Comparison of ENCODE assay signal across 25 cellular contexts in the genomic region with DNA sequence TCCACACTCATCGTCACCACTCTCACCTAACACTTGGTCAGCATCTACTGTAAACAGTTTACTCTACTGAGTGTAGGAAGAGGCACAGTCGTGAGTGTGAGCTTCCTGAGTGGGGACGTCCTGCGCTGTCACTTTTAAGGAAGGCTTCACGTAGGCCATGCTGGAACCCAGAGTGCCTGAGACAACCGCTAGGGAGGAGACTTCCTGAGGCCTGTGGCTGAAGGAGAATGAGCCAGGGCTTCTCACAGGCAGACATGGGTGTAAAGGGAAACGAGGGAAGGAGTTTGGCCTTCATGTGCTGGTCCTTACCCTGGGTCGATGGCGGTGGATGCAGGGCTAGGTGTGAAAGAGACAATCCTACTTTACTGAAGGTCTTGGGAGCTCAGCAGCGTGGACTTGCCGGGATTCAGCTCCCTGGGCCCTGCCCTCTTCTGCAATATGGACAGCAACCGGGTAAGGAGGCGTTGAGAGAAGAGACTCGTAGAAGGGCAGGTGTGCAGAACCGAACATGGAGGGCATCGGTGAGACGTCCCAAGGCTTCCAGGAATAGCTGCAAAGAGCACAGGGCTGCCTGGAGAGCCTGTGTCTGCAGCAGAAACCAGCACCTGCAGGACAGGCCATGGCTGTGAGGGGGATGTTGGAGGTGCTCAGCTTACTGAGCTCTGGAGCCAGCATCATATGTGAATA.
"Had no signal": no experiment of that assay in that cellular context is flagged by ENCODE, and none has a peak within 500 bp of the region (broad histone marks: within the 10 kb centered on the region; RNA-seq: fewer than 3 reads in every experiment).

No MANE protein-coding gene starts in this region.

- H3K4me3 ChIP-seq: coronary artery, left lung, lower lobe of right lung, neural progenitor cell, ovary, psoas muscle, right lobe of liver, thoracic aorta, transverse colon, upper lobe of right lung, vagina had no signal

- H3K4me1 Mint-ChIP-seq: memory B cell; natural killer cell; stimulated activated naive B cell treated with anti-CD40 and anti-IgM and Interleukin-4, amounts not matched to agents 10 μg/mL and 1 μg/mL and 100 μg/mL, for 72 hours had no signal

- H3K9me3 ChIP-seq: left lung, lower lobe of right lung, ovary, psoas muscle, right lobe of liver, thoracic aorta, transverse colon, upper lobe of right lung, vagina had no signal

- ATAC-seq: effector memory CD8-positive, alpha-beta T cell; esophagus mucosa; foreskin keratinocyte; left lung; natural killer cell; psoas muscle; right lobe of liver; stimulated activated naive B cell treated with anti-CD40 and anti-IgM and Interleukin-4, amounts not matched to agents 10 μg/mL and 1 μg/mL and 100 μg/mL, for 72 hours; upper lobe of right lung had no signal

- H3K27ac ChIP-seq: coronary artery, epithelial cell of prostate, foreskin keratinocyte, left lung, lower lobe of right lung, neural progenitor cell, ovary, psoas muscle, right lobe of liver, thoracic aorta, transverse colon, upper lobe of right lung, vagina had no signal

- H3K9me3 Mint-ChIP-seq: effector memory CD8-positive, alpha-beta T cell; memory B cell; natural killer cell; stimulated activated naive CD8-positive, alpha-beta T cell treated with anti-CD3 and anti-CD28 coated beads, Interleukin-15, Interleukin-2, amounts not matched to agents 100 ng/mL and 50 ng/mL, for 24 hours had no signal

- H3K27ac Mint-ChIP-seq: effector memory CD8-positive, alpha-beta T cell; memory B cell; natural killer cell; neural progenitor cell; stimulated activated naive B cell treated with anti-CD40 and anti-IgM and Interleukin-4, amounts not matched to agents 10 μg/mL and 1 μg/mL and 100 μg/mL, for 72 hours; stimulated activated naive CD8-positive, alpha-beta T cell treated with anti-CD3 and anti-CD28 coated beads, Interleukin-15, Interleukin-2, amounts not matched to agents 100 ng/mL and 50 ng/mL, for 24 hours had no signal

- H3K27me3 ChIP-seq: foreskin keratinocyte, heart right ventricle, left lung, neural progenitor cell, ovary, right lobe of liver, transverse colon, upper lobe of right lung, vagina had no signal

- H2AFZ ChIP-seq: neural progenitor cell had no signal

- H3K4me2 ChIP-seq: neural progenitor cell had no signal

- DNase-seq: effector memory CD8-positive, alpha-beta T cell; foreskin keratinocyte; glutamatergic neuron; heart right ventricle; left cardiac atrium; left lung; lower lobe of right lung; natural killer cell; ovary; psoas muscle; right lobe of liver; small intestine; stimulated activated CD4-positive, alpha-beta T cell treated with anti-CD3 and anti-CD28 coated beads, Interleukin-15, amount 100 ng/mL, for 24 hours; stimulated activated CD4-positive, alpha-beta T cell treated with anti-CD3 and anti-CD28 coated beads, Interleukin-2, amount 100 ng/mL, for 48 hours; stimulated activated naive B cell treated with anti-CD40 and anti-IgM and Interleukin-4, amounts not matched to agents 10 μg/mL and 1 μg/mL and 100 μg/mL, for 72 hours; transverse colon; upper lobe of right lung had no signal

- H3K36me3 ChIP-seq: heart right ventricle, left lung, lower lobe of right lung, neural progenitor cell, ovary, right lobe of liver, thoracic aorta, transverse colon, upper lobe of right lung, vagina had no signal

- H3K4me3 Mint-ChIP-seq: effector memory CD8-positive, alpha-beta T cell; memory B cell; natural killer cell; neural progenitor cell; stimulated activated naive B cell treated with anti-CD40 and anti-IgM and Interleukin-4, amounts not matched to agents 10 μg/mL and 1 μg/mL and 100 μg/mL, for 72 hours; stimulated activated naive CD8-positive, alpha-beta T cell treated with anti-CD3 and anti-CD28 coated beads, Interleukin-15, Interleukin-2, amounts not matched to agents 100 ng/mL and 50 ng/mL, for 24 hours had no signal

- H3K4me1 ChIP-seq: foreskin keratinocyte, left lung, neural progenitor cell, psoas muscle had no signal

- H3K36me3 Mint-ChIP-seq: memory B cell; natural killer cell; neural progenitor cell; stimulated activated naive B cell treated with anti-CD40 and anti-IgM and Interleukin-4, amounts not matched to agents 10 μg/mL and 1 μg/mL and 100 μg/mL, for 72 hours had no signal
